In the genomic region with DNA sequence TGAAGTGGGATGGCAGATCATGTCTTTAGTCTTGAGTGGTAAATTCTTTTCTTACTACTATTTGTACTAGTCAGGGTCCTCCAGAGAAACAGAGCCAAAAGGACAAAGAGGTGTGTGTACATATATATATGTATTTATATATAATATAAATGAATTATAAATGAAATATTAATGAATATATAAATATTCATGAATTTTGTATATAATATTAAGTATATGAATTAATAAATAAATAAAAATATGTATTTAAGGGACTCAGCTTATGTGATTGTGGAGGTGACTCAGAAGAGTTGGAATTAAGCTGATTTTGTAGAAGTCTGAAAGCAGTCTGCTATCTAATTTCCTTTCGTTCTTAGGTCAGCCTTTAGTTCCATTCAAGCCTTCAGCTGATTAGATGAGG, we compare ENCODE assay signal across 27 cellular contexts.
A peak's percentile ranks its signal among the peaks of the same experiment; 100 is the strongest.
DNase-seq lines count a peak whose midpoint lies in the region; ATAC-seq and TF ChIP-seq lines count a peak whose summit lies in the region.
"Had no signal": no experiment of that assay in that cellular context is flagged by ENCODE, and none has a peak within 500 bp of the region (broad histone marks: within the 10 kb centered on the region; RNA-seq: fewer than 3 reads in every experiment).

No MANE protein-coding gene starts in this region.

- no peaks in the 10 kb centered on the region for H3K27me3 Mint-ChIP-seq in WTC11 (ENCODE audit: low read depth)
- H3K27me3 Mint-ChIP-seq: CD4-positive, alpha-beta memory T cell; CD4-positive, alpha-beta T cell; CD8-positive, alpha-beta memory T cell had no signal

- POLR2A ChIA-PET in WTC11 (lab: Charles Lee): no interaction called here

- TF ChIP-seq CTCF in WTC11 (IDR thresholded peaks at IDR 0.05): no peak

- H3K4me1 Mint-ChIP-seq in WTC11: peaks cover 7% of the 10 kb centered on the region
- H3K4me1 Mint-ChIP-seq: B cell; CD14-positive monocyte; CD4-positive, alpha-beta memory T cell; CD4-positive, CD25-positive, alpha-beta regulatory T cell; CD8-positive, alpha-beta memory T cell had no signal

- H3K9me3 Mint-ChIP-seq in WTC11: peaks cover 28% of the 10 kb centered on the region
- H3K9me3 Mint-ChIP-seq: CD8-positive, alpha-beta T cell had no signal

- no peak for ATAC-seq in WTC11
- ATAC-seq: A549; CD8-positive, alpha-beta T cell had no signal

- DNase-seq in NCI-H82 (lab: John Stamatoyannopoulos, UW) (peak; percentile 18), NCI-H82 treated with DMSO at 0.1 percent for 48 hours (lab: John Stamatoyannopoulos, UW; ENCODE audit: unreplicated experiment) (no peak), WTC11 (ENCODE audit: low spot score) (no peak)
- no peak for DNase-seq in stimulated activated CD8-positive, alpha-beta memory T cell treated with anti-CD3 and anti-CD28 coated beads, Interleukin-4, amount 100 ng/mL, for 48 hours
- DNase-seq: 8988T; ACHN; AML-193; BE2C; C1 segment of cervical spinal cord; Caco-2; Calu3; CD4-positive, alpha-beta memory T cell; CD4-positive, alpha-beta T cell; CD4-positive, CD25-positive, alpha-beta regulatory T cell; CD8-positive, alpha-beta memory T cell; CD8-positive, alpha-beta T cell; COR-L47; DMS 273 treated with DMSO at 0.1 percent for 48 hours; DMS153; DMS53; DMS79; DMS79 treated with DMSO at 0.1 percent for 48 hours; DND-41; EL had no signal

- no peak overlapping the region for H3K4me3 Mint-ChIP-seq in WTC11
- H3K4me3 Mint-ChIP-seq: B cell; CD14-positive monocyte; CD4-positive, alpha-beta memory T cell; CD4-positive, alpha-beta T cell; CD4-positive, CD25-positive, alpha-beta regulatory T cell; CD8-positive, alpha-beta memory T cell; CD8-positive, alpha-beta T cell had no signal

- no peak overlapping the region for H3K27ac Mint-ChIP-seq in WTC11
- H3K27ac Mint-ChIP-seq: B cell; CD14-positive monocyte; CD4-positive, alpha-beta memory T cell; CD4-positive, alpha-beta T cell; CD4-positive, CD25-positive, alpha-beta regulatory T cell; CD8-positive, alpha-beta memory T cell; CD8-positive, alpha-beta T cell had no signal

- CTCF ChIA-PET in WTC11 (lab: Charles Lee): no interaction called here

- no peaks in the 10 kb centered on the region; the same call in 1 of the 2 replicates for H3K36me3 Mint-ChIP-seq in WTC11
- H3K36me3 Mint-ChIP-seq: CD14-positive monocyte; CD4-positive, alpha-beta memory T cell; CD4-positive, CD25-positive, alpha-beta regulatory T cell; CD8-positive, alpha-beta memory T cell; CD8-positive, alpha-beta T cell had no signal

TF ChIP-seq in WTC11, 78 proteins besides CTCF, POLR2A, EP300 and RAD21:
- TF ChIP-seq, protein P1, sequence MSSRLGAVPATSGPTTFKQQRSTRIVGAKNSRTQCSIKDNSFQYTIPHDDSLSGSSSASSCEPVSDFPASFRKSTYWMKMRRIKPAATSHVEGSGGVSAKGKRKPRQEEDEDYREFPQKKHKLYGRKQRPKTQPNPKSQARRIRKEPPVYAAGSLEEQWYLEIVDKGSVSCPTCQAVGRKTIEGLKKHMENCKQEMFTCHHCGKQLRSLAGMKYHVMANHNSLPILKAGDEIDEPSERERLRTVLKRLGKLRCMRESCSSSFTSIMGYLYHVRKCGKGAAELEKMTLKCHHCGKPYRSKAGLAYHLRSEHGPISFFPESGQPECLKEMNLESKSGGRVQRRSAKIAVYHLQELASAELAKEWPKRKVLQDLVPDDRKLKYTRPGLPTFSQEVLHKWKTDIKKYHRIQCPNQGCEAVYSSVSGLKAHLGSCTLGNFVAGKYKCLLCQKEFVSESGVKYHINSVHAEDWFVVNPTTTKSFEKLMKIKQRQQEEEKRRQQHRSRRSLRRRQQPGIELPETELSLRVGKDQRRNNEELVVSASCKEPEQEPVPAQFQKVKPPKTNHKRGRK (CRISPR knock-in tag; IDR thresholded peaks at IDR 0.05; ENCODE audit: borderline replicate concordance): no peak
- TF ChIP-seq, protein P2, sequence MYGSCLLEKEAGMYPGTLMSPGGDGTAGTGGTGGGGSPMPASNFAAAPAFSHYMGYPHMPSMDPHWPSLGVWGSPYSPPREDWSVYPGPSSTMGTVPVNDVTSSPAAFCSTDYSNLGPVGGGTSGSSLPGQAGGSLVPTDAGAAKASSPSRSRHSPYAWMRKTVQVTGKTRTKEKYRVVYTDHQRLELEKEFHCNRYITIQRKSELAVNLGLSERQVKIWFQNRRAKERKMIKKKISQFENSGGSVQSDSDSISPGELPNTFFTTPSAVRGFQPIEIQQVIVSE (CRISPR knock-in tag; IDR thresholded peaks at IDR 0.05; ENCODE audit: borderline replicate concordance): no peak
- TF ChIP-seq HMGA2 (CRISPR knock-in tag; IDR thresholded peaks at IDR 0.05) (peak; percentile 97), CREM (CRISPR knock-in tag; IDR thresholded peaks at IDR 0.05) (no peak)
- TF ChIP-seq, protein P3, sequence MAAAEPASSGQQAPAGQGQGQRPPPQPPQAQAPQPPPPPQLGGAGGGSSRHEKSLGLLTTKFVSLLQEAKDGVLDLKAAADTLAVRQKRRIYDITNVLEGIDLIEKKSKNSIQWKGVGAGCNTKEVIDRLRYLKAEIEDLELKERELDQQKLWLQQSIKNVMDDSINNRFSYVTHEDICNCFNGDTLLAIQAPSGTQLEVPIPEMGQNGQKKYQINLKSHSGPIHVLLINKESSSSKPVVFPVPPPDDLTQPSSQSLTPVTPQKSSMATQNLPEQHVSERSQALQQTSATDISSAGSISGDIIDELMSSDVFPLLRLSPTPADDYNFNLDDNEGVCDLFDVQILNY (CRISPR knock-in tag; IDR thresholded peaks at IDR 0.05): no peak
- TF ChIP-seq, protein P4, sequence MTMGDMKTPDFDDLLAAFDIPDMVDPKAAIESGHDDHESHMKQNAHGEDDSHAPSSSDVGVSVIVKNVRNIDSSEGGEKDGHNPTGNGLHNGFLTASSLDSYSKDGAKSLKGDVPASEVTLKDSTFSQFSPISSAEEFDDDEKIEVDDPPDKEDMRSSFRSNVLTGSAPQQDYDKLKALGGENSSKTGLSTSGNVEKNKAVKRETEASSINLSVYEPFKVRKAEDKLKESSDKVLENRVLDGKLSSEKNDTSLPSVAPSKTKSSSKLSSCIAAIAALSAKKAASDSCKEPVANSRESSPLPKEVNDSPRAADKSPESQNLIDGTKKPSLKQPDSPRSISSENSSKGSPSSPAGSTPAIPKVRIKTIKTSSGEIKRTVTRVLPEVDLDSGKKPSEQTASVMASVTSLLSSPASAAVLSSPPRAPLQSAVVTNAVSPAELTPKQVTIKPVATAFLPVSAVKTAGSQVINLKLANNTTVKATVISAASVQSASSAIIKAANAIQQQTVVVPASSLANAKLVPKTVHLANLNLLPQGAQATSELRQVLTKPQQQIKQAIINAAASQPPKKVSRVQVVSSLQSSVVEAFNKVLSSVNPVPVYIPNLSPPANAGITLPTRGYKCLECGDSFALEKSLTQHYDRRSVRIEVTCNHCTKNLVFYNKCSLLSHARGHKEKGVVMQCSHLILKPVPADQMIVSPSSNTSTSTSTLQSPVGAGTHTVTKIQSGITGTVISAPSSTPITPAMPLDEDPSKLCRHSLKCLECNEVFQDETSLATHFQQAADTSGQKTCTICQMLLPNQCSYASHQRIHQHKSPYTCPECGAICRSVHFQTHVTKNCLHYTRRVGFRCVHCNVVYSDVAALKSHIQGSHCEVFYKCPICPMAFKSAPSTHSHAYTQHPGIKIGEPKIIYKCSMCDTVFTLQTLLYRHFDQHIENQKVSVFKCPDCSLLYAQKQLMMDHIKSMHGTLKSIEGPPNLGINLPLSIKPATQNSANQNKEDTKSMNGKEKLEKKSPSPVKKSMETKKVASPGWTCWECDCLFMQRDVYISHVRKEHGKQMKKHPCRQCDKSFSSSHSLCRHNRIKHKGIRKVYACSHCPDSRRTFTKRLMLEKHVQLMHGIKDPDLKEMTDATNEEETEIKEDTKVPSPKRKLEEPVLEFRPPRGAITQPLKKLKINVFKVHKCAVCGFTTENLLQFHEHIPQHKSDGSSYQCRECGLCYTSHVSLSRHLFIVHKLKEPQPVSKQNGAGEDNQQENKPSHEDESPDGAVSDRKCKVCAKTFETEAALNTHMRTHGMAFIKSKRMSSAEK (CRISPR knock-in tag; IDR thresholded peaks at IDR 0.05; ENCODE audit: borderline replicate concordance): no peak
